Comparison of ENCODE assay signal across 8 cellular contexts in the genomic region with DNA sequence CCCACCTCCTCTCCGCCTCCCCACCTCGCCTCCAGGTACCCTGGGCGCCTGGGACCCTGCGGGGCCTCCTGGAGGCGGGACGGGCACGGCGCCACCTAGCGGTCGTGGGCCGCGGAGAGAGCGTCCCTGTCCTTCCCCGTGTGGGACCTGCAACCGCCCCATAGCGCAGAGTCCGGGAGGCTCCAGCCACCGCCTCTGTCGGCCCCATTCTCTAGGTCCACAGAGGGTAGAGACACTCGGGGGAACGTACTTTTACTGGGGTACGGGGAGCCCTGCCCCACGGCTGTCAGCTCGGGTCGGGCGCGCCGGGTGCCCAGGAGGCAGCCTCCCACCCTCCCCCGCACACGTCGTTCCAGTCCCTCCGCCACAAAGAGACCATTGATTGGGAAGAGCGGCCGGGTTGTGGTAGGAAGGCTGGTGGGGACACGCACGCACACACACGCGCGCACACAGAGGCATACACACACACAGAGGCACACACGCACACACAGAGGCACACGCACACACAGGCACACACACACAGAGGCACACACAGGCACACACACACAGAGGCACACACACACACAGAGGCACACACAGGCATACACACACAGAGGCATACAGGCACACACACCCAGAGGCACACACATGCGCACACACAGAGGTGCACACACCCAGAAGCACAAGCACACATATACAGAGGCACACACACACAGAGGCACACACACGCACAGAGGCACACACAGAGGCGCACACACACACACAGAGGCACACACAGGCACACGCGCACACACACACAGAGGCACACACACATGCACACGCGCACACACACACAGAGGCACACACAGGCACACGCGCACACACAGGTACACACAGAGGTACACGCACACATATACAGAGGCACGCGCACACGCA. TPM values are rescaled to one million over a fixed set of nuclear protein-coding genes. Genes with fewer than 3 reads are reported as not detected.
DNase-seq lines count a peak whose midpoint lies in the region; ATAC-seq and TF ChIP-seq lines count a peak whose summit lies in the region.

No MANE protein-coding gene starts in this region.

- H3K36me3 ChIP-seq in CD8-positive, alpha-beta memory T cell (ENCODE audit: insufficient read depth, low read length) = no peaks in the 10 kb centered on the region
- no peaks in the 10 kb centered on the region for H3K36me3 ChIP-seq in colonic mucosa
- H3K36me3 ChIP-seq in lower lobe of right lung = no peaks in the 10 kb centered on the region

- intact Hi-C loops in colonic mucosa (cut with DNase I) (no loop called here), lower lobe of right lung (cut with DNase I) (no loop called here), lower leg skin (cut with DNase I; ENCODE audit: low total_unique reads) (no loop called here)

- CTCF ChIA-PET in CD8-positive, alpha-beta memory T cell (lab: Charles Lee) = interaction anchor here (1.4 kb wide), 1 partner anchor 9 kb away, joined by 3 read pairs; no protein-coding TSS in a partner anchor
- CTCF ChIA-PET in activated CD4-positive, alpha-beta T cell treated with anti-CD3 and anti-CD28 coated beads, Interleukin-2, amount 10 ng/mL, durations not matched to agents 7 days and 5 days (lab: Charles Lee) = interaction anchor here (0.6 to 2.5 kb wide), 2 partner anchors 12 to 741 kb away, joined by 3 to 11 read pairs; partner anchors contain the start of gene NECTIN1

- H3K27me3 Mint-ChIP-seq in CD8-positive, alpha-beta memory T cell = peaks cover 43 to 75% of the 10 kb centered on the region in 2 donors
- peaks cover 44% of the 10 kb centered on the region for H3K27me3 Mint-ChIP-seq in activated CD4-positive, alpha-beta T cell treated with anti-CD3 and anti-CD28 coated beads, Interleukin-2, amount 10 ng/mL, durations not matched to agents 7 days and 5 days

- H3K4me3 Mint-ChIP-seq in CD8-positive, alpha-beta memory T cell = peak overlapping the region in 5 of 7 donors; percentile 30 to 82 (median 68)
- no peak overlapping the region for H3K4me3 Mint-ChIP-seq in activated CD4-positive, alpha-beta T cell treated with anti-CD3 and anti-CD28 coated beads, Interleukin-2, amount 10 ng/mL, durations not matched to agents 7 days and 5 days

- DNase-seq in CD8-positive, alpha-beta memory T cell = peak; percentile 33 to 62 (median 47)
- peak; percentile 19 for DNase-seq in HK-2 (ENCODE audit: unreplicated experiment)
- DNase-seq in activated CD4-positive, alpha-beta T cell treated with anti-CD3 and anti-CD28 coated beads, Interleukin-2, amount 10 ng/mL, durations not matched to agents 7 days and 5 days = peak; percentile 35
- DNase-seq in colonic mucosa = peak; percentile 82
- DNase-seq in lower lobe of right lung = peak; percentile 74
- DNase-seq in stimulated activated CD8-positive, alpha-beta memory T cell treated with anti-CD3 and anti-CD28 coated beads, Interleukin-2, amount 100 ng/mL, for 48 hours (ENCODE audit: low read depth in 2 of 2) = peak; percentile 51 to 54
- no peak for DNase-seq in lower leg skin (ENCODE audit: low spot score in 2 of 2)
- DNase-seq in DMS 273 (lab: John Stamatoyannopoulos, UW; ENCODE audit: unreplicated experiment) = no peak

- peaks cover 6 to 16% (median 12%) of the 10 kb centered on the region in 3 donors for H3K4me1 Mint-ChIP-seq in CD8-positive, alpha-beta memory T cell
- no peaks in the 10 kb centered on the region for H3K4me1 Mint-ChIP-seq in activated CD4-positive, alpha-beta T cell treated with anti-CD3 and anti-CD28 coated beads, Interleukin-2, amount 10 ng/mL, durations not matched to agents 7 days and 5 days

- no peak overlapping the region for H3K27ac ChIP-seq in CD8-positive, alpha-beta memory T cell (ENCODE audit: low read depth, low read length)
- H3K27ac ChIP-seq in colonic mucosa (no peak overlapping the region), lower lobe of right lung (no peak overlapping the region)

- ATAC-seq in lower lobe of right lung = peak; percentile 82

- TF ChIP-seq CTCF in colonic mucosa (IDR thresholded peaks at IDR 0.05) (peak; percentile 83), lower lobe of right lung (IDR thresholded peaks at IDR 0.05) (peak; percentile 81), lower leg skin (IDR thresholded peaks at IDR 0.05) (peak in 1 of 3 donors; percentile 17)

- H3K9ac ChIP-seq in colonic mucosa (ENCODE audit: low read depth in 2 of 2, low read length in 2 of 2) = peak overlapping the region in 1 of 2 donors; percentile 13

- H3K27me3 ChIP-seq in CD8-positive, alpha-beta memory T cell (ENCODE audit: insufficient read depth, low read length, poor library complexity, severe bottlenecking) = peaks cover 13% of the 10 kb centered on the region
- H3K27me3 ChIP-seq in colonic mucosa = peaks cover 3% of the 10 kb centered on the region
- H3K27me3 ChIP-seq in lower lobe of right lung (ENCODE audit: low read depth) = peaks cover 38% of the 10 kb centered on the region

- 13 to 26% methylated on average over 26 to 32 of the region's 54 CpGs for WGBS in lower leg skin, 2 donors

- POLR2A ChIA-PET in CD8-positive, alpha-beta memory T cell (lab: Charles Lee) = no interaction called here
- POLR2A ChIA-PET in activated CD4-positive, alpha-beta T cell treated with anti-CD3 and anti-CD28 coated beads, Interleukin-2, amount 10 ng/mL, durations not matched to agents 7 days and 5 days (lab: Charles Lee) = no interaction called here

- no peak overlapping the region for H3K4me3 ChIP-seq in CD8-positive, alpha-beta memory T cell (ENCODE audit: low read length)
- H3K4me3 ChIP-seq in colonic mucosa (no peak overlapping the region), lower lobe of right lung (no peak overlapping the region), lower leg skin (ENCODE audit: low read depth, poor library complexity, severe bottlenecking) (no peak overlapping the region)

- H3K9me3 ChIP-seq in CD8-positive, alpha-beta memory T cell (ENCODE audit: low read length) = no peaks in the 10 kb centered on the region
- H3K9me3 ChIP-seq in colonic mucosa = no peaks in the 10 kb centered on the region
- no peaks in the 10 kb centered on the region for H3K9me3 ChIP-seq in lower lobe of right lung

- H3K36me3 Mint-ChIP-seq in CD8-positive, alpha-beta memory T cell = peaks cover 0 to 5% (median 0%) of the 10 kb centered on the region in 3 donors
- H3K36me3 Mint-ChIP-seq in activated CD4-positive, alpha-beta T cell treated with anti-CD3 and anti-CD28 coated beads, Interleukin-2, amount 10 ng/mL, durations not matched to agents 7 days and 5 days (ENCODE audit: low read depth) = no peaks in the 10 kb centered on the region

- TF ChIP-seq POLR2A in lower leg skin (IDR thresholded peaks at IDR 0.05) = no peak

- peak overlapping the region in 1 of 8 donors; percentile 42 for H3K27ac Mint-ChIP-seq in CD8-positive, alpha-beta memory T cell
- H3K27ac Mint-ChIP-seq in activated CD4-positive, alpha-beta T cell treated with anti-CD3 and anti-CD28 coated beads, Interleukin-2, amount 10 ng/mL, durations not matched to agents 7 days and 5 days = no peak overlapping the region

- H3K4me1 ChIP-seq in CD8-positive, alpha-beta memory T cell (ENCODE audit: insufficient read depth, low read length) = no peaks in the 10 kb centered on the region
- H3K4me1 ChIP-seq in colonic mucosa (peaks cover 12% of the 10 kb centered on the region), lower lobe of right lung (peaks cover 12% of the 10 kb centered on the region)

- no peaks in the 10 kb centered on the region for H3K9me3 Mint-ChIP-seq in CD8-positive, alpha-beta memory T cell
- H3K9me3 Mint-ChIP-seq in activated CD4-positive, alpha-beta T cell treated with anti-CD3 and anti-CD28 coated beads, Interleukin-2, amount 10 ng/mL, durations not matched to agents 7 days and 5 days = no peaks in the 10 kb centered on the region

RNA-seq across cellular contexts. Expression of gene NECTIN1, which starts 12.6 kb away (rescaled TPM):
- 1 to 10 TPM; 3.0 to 3.8 TPM for total RNA-seq in CD8-positive, alpha-beta memory T cell
- 0.35 TPM for polyA plus RNA-seq in CD8-positive, alpha-beta memory T cell
- under 1 TPM; 0.21 to 0.30 TPM for total RNA-seq in activated CD4-positive, alpha-beta T cell treated with anti-CD3 and anti-CD28 coated beads, Interleukin-2, amount 10 ng/mL, durations not matched to agents 7 days and 5 days
- total RNA-seq in colonic mucosa (10 to 100 TPM; 53.0 to 59.9 TPM), lower lobe of right lung (9.1 TPM), lower leg skin (100 to 1,000 TPM; 111 to 142 (median 130) TPM)

Comparison
In these comparisons a context has a peak if more than half of its experiments do, and no peak if none do; other contexts are left out.
1. DNase-seq: peak in CD8-positive, alpha-beta memory T cell (5 of 5), HK-2 (single experiment), activated CD4-positive, alpha-beta T cell treated with anti-CD3 and anti-CD28 coated beads, Interleukin-2, amount 10 ng/mL, durations not matched to agents 7 days and 5 days (single experiment), colonic mucosa (single experiment), lower lobe of right lung (single experiment) and stimulated activated CD8-positive, alpha-beta memory T cell treated with anti-CD3 and anti-CD28 coated beads, Interleukin-2, amount 100 ng/mL, for 48 hours (2 of 2); none in lower leg skin (0 of 2) and DMS 273 (single experiment).